In the genomic region with DNA sequence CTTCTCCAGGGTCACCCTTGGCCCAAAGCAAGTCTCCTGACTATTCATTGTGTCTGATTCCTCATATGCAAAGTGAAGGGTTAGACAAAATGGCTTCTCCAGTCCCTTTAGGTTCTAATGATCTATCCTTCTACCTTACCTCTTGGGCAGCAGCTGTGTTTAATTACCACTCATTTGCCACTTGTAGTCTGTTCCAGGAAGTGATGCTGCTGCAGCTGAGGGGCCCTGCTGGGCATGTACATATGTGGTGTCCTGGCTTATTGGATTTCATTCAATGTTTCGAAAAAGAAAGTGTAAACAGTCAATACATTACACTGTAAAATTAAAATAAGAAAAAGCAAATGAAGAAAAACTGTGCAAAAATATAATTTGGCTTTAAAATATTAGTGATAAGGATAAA, we compare ENCODE assay signal across 11 cellular contexts. TPM values are rescaled to one million over a fixed set of nuclear protein-coding genes. Genes with fewer than 3 reads are reported as not detected.
DNase-seq lines count a peak whose midpoint lies in the region; ATAC-seq, FAIRE-seq and TF ChIP-seq lines count a peak whose summit lies in the region.
"Had no signal": no experiment of that assay in that cellular context is flagged by ENCODE, and none has a peak within 500 bp of the region (broad histone marks: within the 10 kb centered on the region; RNA-seq: fewer than 3 reads in every experiment).

No MANE protein-coding gene starts in this region.

- H3K4me3 Mint-ChIP-seq in progenitor cell of endocrine pancreas (ENCODE audit: low read depth): no peak overlapping the region

- H3K4me3 ChIP-seq in foreskin fibroblast (ENCODE audit: low read depth in 1 of 2, low read length in 2 of 2) (no peak overlapping the region), kidney (ENCODE audit: low read length in 2 of 2) (no peak overlapping the region)
- H3K4me3 ChIP-seq: adrenal gland, thoracic aorta had no signal

- H3K36me3 Mint-ChIP-seq in progenitor cell of endocrine pancreas (ENCODE audit: insufficient read depth): no peaks in the 10 kb centered on the region

- ATAC-seq in GM18868 (IDR thresholded peaks at IDR 0.05; ENCODE audit: unreplicated experiment) (peak; percentile 61), HG03378 (IDR thresholded peaks at IDR 0.05; ENCODE audit: unreplicated experiment) (no peak)

- no peak for FAIRE-seq in kidney (lab: Jason Lieb, UNC)

- no peak overlapping the region for H3K27ac ChIP-seq in kidney (ENCODE audit: low read depth in 2 of 2, low read length in 2 of 2)
- H3K27ac ChIP-seq: adrenal gland, thoracic aorta had no signal

- DNase-seq in NAMALWA (ENCODE audit: low spot score): peak; percentile 57
- peak; percentile 54 for DNase-seq in NCI-H524 treated with DMSO at 0.1 percent for 48 hours (lab: John Stamatoyannopoulos, UW)
- DNase-seq in foreskin fibroblast: peak; percentile 24 to 64
- no peak for DNase-seq in kidney
- DNase-seq in D341Med (ENCODE audit: low spot score): no peak
- no peak for DNase-seq in progenitor cell of endocrine pancreas (ENCODE audit: low spot score, unreplicated experiment)
- DNase-seq: adrenal gland, NCI-H226 had no signal

- H3K36me3 ChIP-seq in kidney (ENCODE audit: control insufficient read depth in 1 of 2, insufficient read depth in 2 of 2, low read length in 2 of 2): no peaks in the 10 kb centered on the region
- H3K36me3 ChIP-seq: adrenal gland, thoracic aorta had no signal

- H3K9me3 ChIP-seq in kidney (ENCODE audit: control insufficient read depth in 1 of 2, low read length in 2 of 2): no peaks in the 10 kb centered on the region
- H3K9me3 ChIP-seq: thoracic aorta had no signal

- TF ChIP-seq CTCF in foreskin fibroblast (IDR thresholded peaks at IDR 0.05; ENCODE audit: low read depth, low read length) (no peak), kidney (IDR thresholded peaks at IDR 0.05; ENCODE audit: borderline replicate concordance, extremely low read depth, insufficient read depth) (no peak), progenitor cell of endocrine pancreas (IDR thresholded peaks at IDR 0.05; ENCODE audit: unreplicated experiment) (no peak)

- H3K4me1 ChIP-seq in kidney (ENCODE audit: control insufficient read depth in 1 of 2, insufficient read depth in 1 of 2, low read depth in 1 of 2, low read length in 2 of 2): no peaks in the 10 kb centered on the region
- H3K4me1 ChIP-seq: adrenal gland had no signal

- no peaks in the 10 kb centered on the region for H3K27me3 Mint-ChIP-seq in progenitor cell of endocrine pancreas

- H3K27ac Mint-ChIP-seq in progenitor cell of endocrine pancreas: no peak overlapping the region

- H3K9ac ChIP-seq in kidney (ENCODE audit: low read length in 2 of 2): no peak overlapping the region

- H3K9me3 Mint-ChIP-seq in progenitor cell of endocrine pancreas (ENCODE audit: low read depth): peaks cover 6% of the 10 kb centered on the region

- no peaks in the 10 kb centered on the region for H3K4me1 Mint-ChIP-seq in progenitor cell of endocrine pancreas (ENCODE audit: low read depth)

- intact Hi-C loops in kidney (cut with DNase I): no loop called here

RNA-seq across cellular contexts. Expression of gene SCIN, which starts 36.6 kb away (rescaled TPM):
- total RNA-seq in kidney (141 TPM), progenitor cell of endocrine pancreas (0.10 and 0.47 TPM in 2 replicates)
- polyA plus RNA-seq in kidney (ENCODE audit: insufficient read depth, low read depth, low replicate concordance): 62.8 TPM

Comparison
In these comparisons a context has a peak if more than half of its experiments do, and no peak if none do; other contexts are left out.
1. DNase-seq: peak in NAMALWA (single experiment), NCI-H524 treated with DMSO at 0.1 percent for 48 hours (single experiment) and foreskin fibroblast (2 of 2); none in kidney (single experiment), D341Med (single experiment) and progenitor cell of endocrine pancreas (single experiment).
2. RNA of gene SCIN, which starts 36.6 kb away (total RNA-seq): 141 TPM in kidney (single experiment); 0.10 to 0.47 TPM in progenitor cell of endocrine pancreas; every median in the first group is over 10 times any median in the second.